8 cellular contexts compared by ENCODE assay signal in genomic region chr5:124649548-124650501, GRCh38.
DNase-seq lines count a peak whose midpoint lies in the region; ATAC-seq and TF ChIP-seq lines count a peak whose summit lies in the region.

No MANE protein-coding gene starts in this region.

- CTCF ChIA-PET in RWPE1 (lab: Yijun Ruan, JAX) = interaction anchor here (0.6 kb wide), 1 partner anchor 238 kb away, joined by 3 read pairs; no protein-coding TSS in a partner anchor

- POLR2A ChIA-PET in RWPE1 (lab: Yijun Ruan, JAX; ENCODE audit: low non-redundant PET) = no interaction called here

- H3K27me3 ChIP-seq in KMS-11 (ENCODE audit: insufficient read depth, low read depth) (peaks cover 40% of the 10 kb centered on the region), H7 (ENCODE audit: control insufficient read depth, insufficient read depth, low read length) (no peaks in the 10 kb centered on the region)

- no peak for TF ChIP-seq CTCF in KMS-11 (conservative IDR thresholded peaks at IDR 0.05; ENCODE audit: low read depth, low read length)
- no peak for TF ChIP-seq CTCF in RWPE1 (conservative IDR thresholded peaks at IDR 0.05; ENCODE audit: low read depth)

- peak; percentile 78 for ATAC-seq in GM21619 (IDR thresholded peaks at IDR 0.05; ENCODE audit: unreplicated experiment)

- DNase-seq in DMS53 treated with DMSO at 0.1 percent for 48 hours (lab: John Stamatoyannopoulos, UW; ENCODE audit: unreplicated experiment) (peak; percentile 78), RWPE1 (ENCODE audit: low spot score) (peak; percentile 54), foreskin melanocyte (peak; percentile 89), pulmonary artery endothelial cell (ENCODE audit: low read depth, low spot score) (peak; percentile 94), H7 (no peak)
- peak; percentile 21 for DNase-seq in activated T-helper 9 cell treated with anti-CD3 and anti-CD28 coated beads, Interleukin-2, amount 50 U/mL, for 16 hours (ENCODE audit: low read depth)

- H2AFZ ChIP-seq in KMS-11 (ENCODE audit: low read depth) = no peak overlapping the region

- peak overlapping the region; percentile 89 for H3K4me2 ChIP-seq in KMS-11

- peaks cover 37% of the 10 kb centered on the region for H3K4me1 ChIP-seq in KMS-11 (ENCODE audit: low read depth, poor library complexity, severe bottlenecking)

- H3K36me3 ChIP-seq in KMS-11 (ENCODE audit: insufficient read depth) = no peaks in the 10 kb centered on the region
- peaks cover 9% of the 10 kb centered on the region for H3K36me3 ChIP-seq in H7 (replicated peaks; ENCODE audit: control insufficient read depth, insufficient read depth, low read length)

- H3K4me3 ChIP-seq in KMS-11 (IDR thresholded peaks at IDR 0.05; ENCODE audit: insufficient read depth, low read depth, low read length) (no peak overlapping the region), H7 (ENCODE audit: insufficient read depth, low read depth, low read length) (no peak overlapping the region)

- H4K20me1 ChIP-seq in KMS-11 (ENCODE audit: insufficient read depth) = no peaks in the 10 kb centered on the region

- no peaks in the 10 kb centered on the region for H3K79me2 ChIP-seq in KMS-11 (ENCODE audit: insufficient read depth, low read depth)

- H3K27ac ChIP-seq in KMS-11 = peak overlapping the region; percentile 14; the same call in 1 of the 2 replicates
- no peak overlapping the region; the same call in 1 of the 2 replicates for H3K27ac ChIP-seq in RWPE1

- peak overlapping the region; percentile 25; the same call in 1 of the 2 replicates for H3K9ac ChIP-seq in KMS-11
